Comparison of ENCODE assay signal across 8 cellular contexts in the genomic region with DNA sequence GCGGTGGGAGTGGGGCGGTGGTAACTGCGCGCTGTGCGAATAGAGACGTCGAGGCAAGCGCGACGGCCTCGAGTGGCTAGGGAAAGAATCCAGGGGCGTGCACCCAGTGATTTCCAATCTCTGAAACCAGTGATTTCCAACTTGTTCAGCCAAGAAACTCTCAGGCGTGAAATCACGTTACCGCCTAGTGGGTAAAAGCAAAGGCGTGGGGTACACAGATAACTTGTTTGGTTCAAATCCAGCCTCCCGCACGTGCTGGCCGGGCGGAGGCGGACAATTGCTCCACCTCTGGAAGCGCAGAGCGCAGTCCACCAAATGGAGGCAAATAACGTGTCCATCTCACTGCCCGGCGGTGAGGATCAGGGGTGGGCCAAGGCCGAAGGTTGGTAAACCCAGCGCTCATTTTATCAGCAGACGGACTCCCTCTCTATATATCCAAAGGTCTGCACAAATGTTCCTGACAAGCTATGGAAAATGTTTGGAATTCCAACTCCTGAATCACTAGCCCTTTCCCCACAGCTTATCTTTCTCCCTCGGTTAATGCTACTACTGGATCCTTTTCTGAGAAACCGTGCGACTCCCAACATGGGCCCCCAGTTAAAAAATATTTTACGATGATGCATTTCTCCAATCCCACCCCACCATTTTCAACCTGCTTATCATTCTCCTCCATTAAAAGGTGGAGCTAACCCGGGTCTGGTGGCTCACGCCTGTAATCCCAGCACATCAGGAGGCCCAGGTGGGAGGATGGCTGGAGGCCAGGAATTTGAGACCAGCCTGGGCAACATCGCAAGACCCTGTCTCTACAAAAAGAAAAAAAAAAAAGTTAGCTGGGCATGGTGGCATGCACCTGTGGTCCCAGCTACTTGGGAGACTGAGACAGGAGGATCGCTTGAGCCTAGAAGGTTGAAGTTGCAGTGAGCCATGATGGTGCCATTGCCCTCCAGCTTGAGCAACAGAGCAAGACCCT. TPM values are rescaled to one million over a fixed set of nuclear protein-coding genes. Genes with fewer than 3 reads are reported as not detected.
DNase-seq lines count a peak whose midpoint lies in the region; ATAC-seq and TF ChIP-seq lines count a peak whose summit lies in the region.

No MANE protein-coding gene starts in this region.

- TF ChIP-seq EP300 in neural cell (conservative IDR thresholded peaks at IDR 0.05; ENCODE audit: poor library complexity, severe bottlenecking), result no peak

- H3K4me1 ChIP-seq in SJSA1 (replicated peaks) (peaks cover 36% of the 10 kb centered on the region), esophagus squamous epithelium (peaks cover 17 to 55% (median 24%) of the 10 kb centered on the region in 3 donors)

- peak overlapping the region; percentile 83 for H2AFZ ChIP-seq in neural cell (ENCODE audit: low read depth, low read length)

- no peaks in the 10 kb centered on the region for H3F3A ChIP-seq in neural cell (ENCODE audit: insufficient read depth, low read length, poor library complexity, severe bottlenecking)

- WGBS in esophagus squamous epithelium, 2 donors, result 54 to 59% methylated on average over 17 to 23 of the region's 37 CpGs

- peaks cover 22% of the 10 kb centered on the region for H3K79me2 ChIP-seq in neural cell (replicated peaks; ENCODE audit: insufficient read depth, low read length)

- no peaks in the 10 kb centered on the region for H3K9me3 ChIP-seq in SJSA1 (replicated peaks)
- H3K9me3 ChIP-seq in esophagus squamous epithelium, result no peaks in the 10 kb centered on the region
- H3K9me3 ChIP-seq in neural cell (ENCODE audit: low read length), result no peaks in the 10 kb centered on the region

- peak; percentile 4 for TF ChIP-seq RAD21 in neural cell (conservative IDR thresholded peaks at IDR 0.05)

- peaks cover 9% of the 10 kb centered on the region for H3K36me3 ChIP-seq in SJSA1
- no peaks in the 10 kb centered on the region for H3K36me3 ChIP-seq in esophagus squamous epithelium
- H3K36me3 ChIP-seq in neural cell (ENCODE audit: insufficient read depth, low read length), result no peaks in the 10 kb centered on the region

- peak overlapping the region; percentile 85 for H3K9ac ChIP-seq in neural cell (ENCODE audit: low read length)

- no peaks in the 10 kb centered on the region for H3K27me3 ChIP-seq in SJSA1 (replicated peaks)
- no peaks in the 10 kb centered on the region for H3K27me3 ChIP-seq in esophagus squamous epithelium
- no peaks in the 10 kb centered on the region for H3K27me3 ChIP-seq in neural cell (ENCODE audit: insufficient read depth, low read depth, low read length)

- H4K20me1 ChIP-seq in neural cell (ENCODE audit: insufficient read depth), result no peaks in the 10 kb centered on the region

- no peak for TF ChIP-seq POLR2A in esophagus squamous epithelium (IDR thresholded peaks at IDR 0.05)

- DNase-seq in SJSA1 (ENCODE audit: low read depth in 1 of 2, low spot score in 2 of 2), result no peak
- DNase-seq in esophagus squamous epithelium (lab: John Stamatoyannopoulos, UW), result no peak
- DNase-seq in H4 (ENCODE audit: low spot score), result no peak
- no peak for DNase-seq in NCI-H82 (lab: John Stamatoyannopoulos, UW)
- no peak for DNase-seq in GM20000 (ENCODE audit: low spot score)

- peak overlapping the region; percentile 68 for H3K4me2 ChIP-seq in neural cell (ENCODE audit: low read length)

- 0 out of 3 replicates have a peak, but pooled peaks have one; percentile 3 for TF ChIP-seq CTCF in GM12872 (IDR thresholded peaks at IDR 0.05; ENCODE audit: insufficient read depth, low read depth, low read length)
- TF ChIP-seq CTCF in esophagus squamous epithelium (IDR thresholded peaks at IDR 0.05), result peak in 3 of 6 experiments; percentile 10 to 27 (median 20)
- TF ChIP-seq CTCF in neural cell (IDR thresholded peaks at IDR 0.05; ENCODE audit: poor library complexity, severe bottlenecking), result no peak
- TF ChIP-seq CTCF in GM20000 (IDR thresholded peaks at IDR 0.05; ENCODE audit: extremely low read depth, missing control alignments), result no peak

- intact Hi-C loops in esophagus squamous epithelium (cut with DNase I), result loop anchor here (5.0 kb wide), 1 partner anchor 157 kb away; no protein-coding TSS in a partner anchor

- H3K9me2 ChIP-seq in neural cell (ENCODE audit: insufficient read depth, low read length), result no peaks in the 10 kb centered on the region

- ATAC-seq in HG02623 (IDR thresholded peaks at IDR 0.05; ENCODE audit: unreplicated experiment), result no peak

- H3K4me3 ChIP-seq in SJSA1 (peak overlapping the region; percentile 99), esophagus squamous epithelium (peak overlapping the region; percentile 85 to 100 (median 98)), neural cell (ENCODE audit: low read length) (peak overlapping the region; percentile 93)

- H3K27ac ChIP-seq in SJSA1 (peak overlapping the region; percentile 39), esophagus squamous epithelium (peak overlapping the region; percentile 94 to 99 (median 98)), neural cell (ENCODE audit: low read length) (peak overlapping the region; percentile 84)

TF ChIP-seq in neural cell, 6 proteins besides CTCF, POLR2A, EP300 and RAD21:
- peak; percentile 49 for TF ChIP-seq MXI1 (conservative IDR thresholded peaks at IDR 0.05; ENCODE audit: poor library complexity, severe bottlenecking)
- no peak for TF ChIP-seq SMC3 (conservative IDR thresholded peaks at IDR 0.05; ENCODE audit: poor library complexity)
- TF ChIP-seq EZH2 (IDR thresholded peaks at IDR 0.05; ENCODE audit: borderline replicate concordance, insufficient read depth, low read length, poor library complexity, severe bottlenecking), result no peak
- TF ChIP-seq TAF1 (IDR thresholded peaks at IDR 0.05; ENCODE audit: low read depth), result no peak
- TF ChIP-seq POLR2AphosphoS5 (IDR thresholded peaks at IDR 0.05), result no peak
- TF ChIP-seq, protein P1, sequence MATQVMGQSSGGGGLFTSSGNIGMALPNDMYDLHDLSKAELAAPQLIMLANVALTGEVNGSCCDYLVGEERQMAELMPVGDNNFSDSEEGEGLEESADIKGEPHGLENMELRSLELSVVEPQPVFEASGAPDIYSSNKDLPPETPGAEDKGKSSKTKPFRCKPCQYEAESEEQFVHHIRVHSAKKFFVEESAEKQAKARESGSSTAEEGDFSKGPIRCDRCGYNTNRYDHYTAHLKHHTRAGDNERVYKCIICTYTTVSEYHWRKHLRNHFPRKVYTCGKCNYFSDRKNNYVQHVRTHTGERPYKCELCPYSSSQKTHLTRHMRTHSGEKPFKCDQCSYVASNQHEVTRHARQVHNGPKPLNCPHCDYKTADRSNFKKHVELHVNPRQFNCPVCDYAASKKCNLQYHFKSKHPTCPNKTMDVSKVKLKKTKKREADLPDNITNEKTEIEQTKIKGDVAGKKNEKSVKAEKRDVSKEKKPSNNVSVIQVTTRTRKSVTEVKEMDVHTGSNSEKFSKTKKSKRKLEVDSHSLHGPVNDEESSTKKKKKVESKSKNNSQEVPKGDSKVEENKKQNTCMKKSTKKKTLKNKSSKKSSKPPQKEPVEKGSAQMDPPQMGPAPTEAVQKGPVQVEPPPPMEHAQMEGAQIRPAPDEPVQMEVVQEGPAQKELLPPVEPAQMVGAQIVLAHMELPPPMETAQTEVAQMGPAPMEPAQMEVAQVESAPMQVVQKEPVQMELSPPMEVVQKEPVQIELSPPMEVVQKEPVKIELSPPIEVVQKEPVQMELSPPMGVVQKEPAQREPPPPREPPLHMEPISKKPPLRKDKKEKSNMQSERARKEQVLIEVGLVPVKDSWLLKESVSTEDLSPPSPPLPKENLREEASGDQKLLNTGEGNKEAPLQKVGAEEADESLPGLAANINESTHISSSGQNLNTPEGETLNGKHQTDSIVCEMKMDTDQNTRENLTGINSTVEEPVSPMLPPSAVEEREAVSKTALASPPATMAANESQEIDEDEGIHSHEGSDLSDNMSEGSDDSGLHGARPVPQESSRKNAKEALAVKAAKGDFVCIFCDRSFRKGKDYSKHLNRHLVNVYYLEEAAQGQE (IDR thresholded peaks at IDR 0.05; ENCODE audit: borderline replicate concordance), result peak; percentile 5

RNA-seq across cellular contexts. Expression of a gene that starts 0.9 kb away (rescaled TPM):
- total RNA-seq in SJSA1 (2014; rRNA removed; shearing (Covaris generic)), result 24.3 and 27.4 TPM in 2 replicates
- 10 to 100 TPM; 19.7 to 47.7 (median 26.2) TPM for total RNA-seq in esophagus squamous epithelium
- polyA plus RNA-seq in neural cell, result 14.2 and 16.6 TPM in 2 replicates
- 52.3 and 60.1 TPM in 2 replicates for polyA minus RNA-seq in neural cell
- 19.2 and 24.7 TPM in 2 replicates for total RNA-seq in H4 (2014; rRNA removed; shearing (Covaris generic))

RNA-seq across cellular contexts. Expression of a gene that starts 9.8 kb away (rescaled TPM):
- total RNA-seq in SJSA1 (2014; rRNA removed; shearing (Covaris generic)), result 16.1 and 25.5 TPM in 2 replicates
- 10 to 100 TPM; 18.9 to 27.0 (median 23.2) TPM for total RNA-seq in esophagus squamous epithelium
- polyA plus RNA-seq in neural cell, result 21.5 and 28.6 TPM in 2 replicates
- 44.9 and 50.6 TPM in 2 replicates for polyA minus RNA-seq in neural cell
- total RNA-seq in H4 (2014; rRNA removed; shearing (Covaris generic)), result 13.0 and 21.3 TPM in 2 replicates

Comparison
In these comparisons a context has a peak if more than half of its experiments do, and no peak if none do; other contexts are left out.
1. H3K27ac ChIP-seq: peak in every context shown above with its lines; median percentile 98 in esophagus squamous epithelium; 84 in neural cell; 39 in SJSA1.